In the genomic region with DNA sequence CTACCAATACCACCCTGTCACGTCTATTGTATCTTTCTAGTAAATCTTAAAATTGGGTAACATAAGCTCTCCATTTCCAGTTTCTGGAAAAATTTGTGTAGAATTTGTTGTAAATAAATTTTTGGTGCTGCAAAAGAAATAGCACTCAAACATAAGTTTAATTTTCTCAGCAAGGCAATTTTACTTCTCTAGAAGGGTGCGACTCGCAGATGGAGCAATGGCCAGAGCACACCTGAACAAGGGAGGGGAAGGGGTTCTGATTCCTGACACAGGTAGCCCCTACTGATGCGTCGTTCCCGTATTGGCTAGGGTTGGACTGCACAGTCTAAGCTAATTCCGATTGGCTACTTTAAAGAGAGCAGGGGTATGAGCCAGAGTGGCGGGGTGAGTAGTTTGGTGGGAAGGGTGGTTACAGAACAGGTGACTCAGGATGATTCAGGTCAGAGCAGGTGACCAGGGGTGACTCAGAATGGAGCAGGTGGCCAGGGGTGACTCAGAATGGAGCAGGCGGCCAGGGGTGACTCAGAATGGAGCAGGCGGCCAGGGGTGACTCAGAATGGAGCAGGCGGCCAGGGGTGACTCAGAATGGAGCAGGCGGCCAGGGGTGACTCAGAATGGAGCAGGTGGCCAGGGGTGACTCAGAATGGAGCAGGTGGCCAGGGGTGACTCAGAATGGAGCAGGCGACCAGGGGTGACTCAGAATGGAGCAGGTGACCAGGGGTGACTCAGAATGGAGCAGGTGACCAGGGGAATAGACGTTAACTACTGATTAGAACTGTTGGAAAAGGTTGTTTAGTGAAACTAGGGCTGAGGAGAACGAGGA, we compare ENCODE assay signal across 8 cellular contexts. TPM values are rescaled to one million over a fixed set of nuclear protein-coding genes. Genes with fewer than 3 reads are reported as not detected.
A peak's percentile ranks its signal among the peaks of the same experiment; 100 is the strongest.
DNase-seq lines count a peak whose midpoint lies in the region; ATAC-seq and TF ChIP-seq lines count a peak whose summit lies in the region.
"Not testable (repeated sequence)": the region's sequence is repeated elsewhere in the genome, so short reads cannot be mapped to it uniquely, and the experiment has no call there.

No MANE protein-coding gene starts in this region.

- H3K79me2 ChIP-seq in fibroblast of lung (ENCODE audit: control insufficient read depth, insufficient read depth, low read length), result not testable (repeated sequence)

- not testable (repeated sequence) for H3K9ac ChIP-seq in fibroblast of lung (ENCODE audit: insufficient read depth, low read length); mucosa of rectum (ENCODE audit: low read depth in 1 of 2, low read length in 2 of 2)

- not testable (repeated sequence) for H3K36me3 Mint-ChIP-seq in activated B cell treated with CpG ODN at 0.5 μM for 24 hours (ENCODE audit: low read depth); activated naive CD8-positive, alpha-beta T cell treated with anti-CD3 and anti-CD28 coated beads, Interleukin-2, amount 10 ng/mL, durations not matched to agents 7 days and 5 days

- not testable (repeated sequence) for H3K9me3 Mint-ChIP-seq in activated B cell treated with CpG ODN at 0.5 μM for 24 hours; activated naive CD8-positive, alpha-beta T cell treated with anti-CD3 and anti-CD28 coated beads, Interleukin-2, amount 10 ng/mL, durations not matched to agents 7 days and 5 days

- not testable (repeated sequence) for H3K4me3 ChIP-seq in AG10803 (ENCODE audit: low read length); HEK293 (ENCODE audit: low read depth, low read length); fibroblast of lung (replicated peaks in 1 of 4; ENCODE audit: control extremely low read depth in 1 of 4, insufficient read depth in 1 of 4, low read depth in 3 of 4, low read length in 4 of 4); mucosa of rectum (ENCODE audit: low read length in 2 of 2)

- CTCF ChIA-PET in HEK293 (lab: Yijun Ruan, JAX), result interaction anchor here (0.7 kb wide), 1 partner anchor 271 kb away, joined by 3 read pairs; no protein-coding TSS in a partner anchor
- CTCF ChIA-PET in activated B cell treated with CpG ODN at 0.5 μM for 24 hours (lab: Charles Lee), result not testable (repeated sequence)

- H4K20me1 ChIP-seq in fibroblast of lung (ENCODE audit: control insufficient read depth, extremely low read depth, insufficient read depth, low read length), result not testable (repeated sequence)

- DNase-seq in AG10803 (ENCODE audit: low read depth), result peak; percentile 21
- peak; percentile 9 for DNase-seq in NCI-H446 treated with DMSO at 0.1 percent for 48 hours (lab: John Stamatoyannopoulos, UW)
- peak; percentile 64 for DNase-seq in activated B cell treated with CpG ODN at 0.5 μM for 24 hours
- DNase-seq in activated naive CD8-positive, alpha-beta T cell treated with anti-CD3 and anti-CD28 coated beads, Interleukin-2, amount 10 ng/mL, durations not matched to agents 7 days and 5 days, result peak; percentile 74
- DNase-seq in fibroblast of lung (ENCODE audit: low read depth in 2 of 2), result peak; percentile 83 to 86
- DNase-seq in stimulated activated CD4-positive, alpha-beta T cell treated with anti-CD3 and anti-CD28 coated beads, Interleukin-4, amount 100 ng/mL, for 48 hours (ENCODE audit: low read depth in 2 of 2), result peak; percentile 63 to 65

- H3K36me3 ChIP-seq in HEK293 (ENCODE audit: control insufficient read depth in 2 of 2, insufficient read depth in 1 of 2, low read length in 2 of 2); fibroblast of lung (ENCODE audit: control insufficient read depth, insufficient read depth, low read length); mucosa of rectum (ENCODE audit: control insufficient read depth in 2 of 2, insufficient read depth in 2 of 2, low read length in 2 of 2): not testable (repeated sequence)

- peaks cover 15% of the 10 kb centered on the region for H3K27me3 Mint-ChIP-seq in activated B cell treated with CpG ODN at 0.5 μM for 24 hours
- H3K27me3 Mint-ChIP-seq in activated naive CD8-positive, alpha-beta T cell treated with anti-CD3 and anti-CD28 coated beads, Interleukin-2, amount 10 ng/mL, durations not matched to agents 7 days and 5 days, result peaks cover 12% of the 10 kb centered on the region

- not testable (repeated sequence) for H3K27me3 ChIP-seq in fibroblast of lung (ENCODE audit: control insufficient read depth, insufficient read depth, low read length); mucosa of rectum (ENCODE audit: control insufficient read depth in 2 of 2, insufficient read depth in 2 of 2, low read length in 2 of 2)

- POLR2A ChIA-PET in HEK293 (lab: Yijun Ruan, JAX); activated B cell treated with CpG ODN at 0.5 μM for 24 hours (lab: Charles Lee); activated naive CD8-positive, alpha-beta T cell treated with anti-CD3 and anti-CD28 coated beads, Interleukin-2, amount 10 ng/mL, durations not matched to agents 7 days and 5 days (lab: Charles Lee): not testable (repeated sequence)

- H3K4me1 ChIP-seq in HEK293 (ENCODE audit: control insufficient read depth, insufficient read depth, low read length); fibroblast of lung (ENCODE audit: control insufficient read depth, extremely low read depth, insufficient read depth, low read length); mucosa of rectum (ENCODE audit: control insufficient read depth in 2 of 2, insufficient read depth in 2 of 2, low read length in 2 of 2): not testable (repeated sequence)

- H3K4me2 ChIP-seq in fibroblast of lung (ENCODE audit: extremely low read depth, insufficient read depth, low read length), result not testable (repeated sequence)

- intact Hi-C loops in activated B cell treated with CpG ODN at 0.5 μM for 24 hours (cut with micrococcal nuclease), result not testable (repeated sequence)

- H3K4me1 Mint-ChIP-seq in activated B cell treated with CpG ODN at 0.5 μM for 24 hours; activated naive CD8-positive, alpha-beta T cell treated with anti-CD3 and anti-CD28 coated beads, Interleukin-2, amount 10 ng/mL, durations not matched to agents 7 days and 5 days: not testable (repeated sequence)

- H2AFZ ChIP-seq in fibroblast of lung (ENCODE audit: low read length), result not testable (repeated sequence)

- peak overlapping the region; percentile 67 for H3K27ac Mint-ChIP-seq in activated B cell treated with CpG ODN at 0.5 μM for 24 hours
- not testable (repeated sequence) for H3K27ac Mint-ChIP-seq in activated naive CD8-positive, alpha-beta T cell treated with anti-CD3 and anti-CD28 coated beads, Interleukin-2, amount 10 ng/mL, durations not matched to agents 7 days and 5 days

- peak overlapping the region; percentile 34 for H3K27ac ChIP-seq in HEK293 (ENCODE audit: extremely low read depth, low read depth, low read length)
- H3K27ac ChIP-seq in fibroblast of lung (ENCODE audit: insufficient read depth, low read length), result peak overlapping the region; percentile 0
- peak overlapping the region; percentile 0 to 9 for H3K27ac ChIP-seq in mucosa of rectum (ENCODE audit: low read depth in 2 of 2, low read length in 2 of 2)

- not testable (repeated sequence) for TF ChIP-seq CTCF in AG10803 (conservative IDR thresholded peaks at IDR 0.05; ENCODE audit: low read length); HEK293 (tag by site-specific recombination; IDR thresholded peaks at IDR 0.05); activated B cell treated with CpG ODN at 0.5 μM for 24 hours (IDR thresholded peaks at IDR 0.05); fibroblast of lung (conservative IDR thresholded peaks at IDR 0.05 in 1 of 2, IDR thresholded peaks at IDR 0.05 in 1 of 2; ENCODE audit: low read depth in 1 of 2, low read length in 2 of 2)

- ATAC-seq in activated B cell treated with CpG ODN at 0.5 μM for 24 hours (ENCODE audit: low read depth), result peak; percentile 21
- not testable (repeated sequence) for ATAC-seq in activated naive CD8-positive, alpha-beta T cell treated with anti-CD3 and anti-CD28 coated beads, Interleukin-2, amount 10 ng/mL, durations not matched to agents 7 days and 5 days (ENCODE audit: low read depth)

- H3K4me3 Mint-ChIP-seq in activated B cell treated with CpG ODN at 0.5 μM for 24 hours, result peak overlapping the region; percentile 29
- not testable (repeated sequence) for H3K4me3 Mint-ChIP-seq in activated naive CD8-positive, alpha-beta T cell treated with anti-CD3 and anti-CD28 coated beads, Interleukin-2, amount 10 ng/mL, durations not matched to agents 7 days and 5 days

- H3K9me3 ChIP-seq in HEK293 (ENCODE audit: control insufficient read depth, insufficient read depth, low read depth, low read length); fibroblast of lung (ENCODE audit: control insufficient read depth, insufficient read depth, low read depth, low read length); mucosa of rectum (ENCODE audit: control insufficient read depth in 2 of 2, low read length in 2 of 2): not testable (repeated sequence)

RNA-seq across cellular contexts. Expression of a gene that starts 32.0 kb away (rescaled TPM):
- total RNA-seq in activated B cell treated with CpG ODN at 0.5 μM for 24 hours, result 0.04 and 0.10 TPM in 2 replicates
- under 1 TPM; 0.14 to 0.19 TPM for total RNA-seq in activated naive CD8-positive, alpha-beta T cell treated with anti-CD3 and anti-CD28 coated beads, Interleukin-2, amount 10 ng/mL, durations not matched to agents 7 days and 5 days
- total RNA-seq in fibroblast of lung, result 29.1 and 29.3 TPM in 2 replicates
- polyA plus RNA-seq in fibroblast of lung, result 53.4 and 152 TPM in 2 replicates
- 45.1 and 163 TPM in 2 replicates for polyA plus RNA-seq in fibroblast of lung (2012)
- 122 and 241 TPM in 2 replicates for polyA minus RNA-seq in fibroblast of lung (ENCODE audit: low replicate concordance)

RNA-seq across cellular contexts. Expression of a gene that starts 45.5 kb away (rescaled TPM):
- 10.6 and 11.8 TPM in 2 replicates for total RNA-seq in activated B cell treated with CpG ODN at 0.5 μM for 24 hours
- 1 to 10 TPM; 8.8 to 9.3 TPM for total RNA-seq in activated naive CD8-positive, alpha-beta T cell treated with anti-CD3 and anti-CD28 coated beads, Interleukin-2, amount 10 ng/mL, durations not matched to agents 7 days and 5 days
- total RNA-seq in fibroblast of lung, result 12.9 and 13.6 TPM in 2 replicates
- polyA plus RNA-seq in fibroblast of lung, result 12.5 and 13.6 TPM in 2 replicates
- polyA plus RNA-seq in fibroblast of lung (2012), result 11.2 and 13.7 TPM in 2 replicates
- 13.4 and 15.9 TPM in 2 replicates for polyA minus RNA-seq in fibroblast of lung (ENCODE audit: low replicate concordance)

Comparison
In these comparisons a context has a peak if more than half of its experiments do, and no peak if none do; other contexts are left out.
1. DNase-seq: peak in every context shown above with its lines; median percentile 84 in fibroblast of lung; 74 in activated naive CD8-positive, alpha-beta T cell treated with anti-CD3 and anti-CD28 coated beads, Interleukin-2, amount 10 ng/mL, durations not matched to agents 7 days and 5 days; 64 in activated B cell treated with CpG ODN at 0.5 μM for 24 hours; 64 in stimulated activated CD4-positive, alpha-beta T cell treated with anti-CD3 and anti-CD28 coated beads, Interleukin-4, amount 100 ng/mL, for 48 hours; 21 in AG10803; 9 in NCI-H446 treated with DMSO at 0.1 percent for 48 hours.
2. RNA of a gene that starts 32.0 kb away (total RNA-seq): 29.1 to 29.3 TPM in fibroblast of lung; 0.14 to 0.19 TPM in activated naive CD8-positive, alpha-beta T cell treated with anti-CD3 and anti-CD28 coated beads, Interleukin-2, amount 10 ng/mL, durations not matched to agents 7 days and 5 days and 0.04 to 0.10 TPM in activated B cell treated with CpG ODN at 0.5 μM for 24 hours; every median in the first group is over 10 times any median in the second.
3. Peak in every context shown above with its lines, with median percentiles within 50 percentile points of each other: H3K27ac ChIP-seq.